ENCODE assay signal across 8 cellular contexts in genomic region chr22:21044931-21045584, GRCh38. TPM values are rescaled to one million over a fixed set of nuclear protein-coding genes. Genes with fewer than 3 reads are reported as not detected.
DNase-seq lines count a peak whose midpoint lies in the region; ATAC-seq, FAIRE-seq and TF ChIP-seq lines count a peak whose summit lies in the region.

No MANE protein-coding gene starts in this region.

- peak overlapping the region; percentile 85 for H2AFZ ChIP-seq in astrocyte (ENCODE audit: low read depth, low read length)

- H3K27ac Mint-ChIP-seq in astrocyte (ENCODE audit: unreplicated experiment): peak overlapping the region; percentile 95
- H3K27ac Mint-ChIP-seq in stimulated activated naive CD8-positive, alpha-beta T cell treated with anti-CD3 and anti-CD28 coated beads, Interleukin-15, amount 100 ng/mL, for 72 hours: peak overlapping the region in 1 of 2 donors; percentile 95

- H3F3A ChIP-seq in DOHH2 (ENCODE audit: control insufficient read depth, insufficient read depth): no peaks in the 10 kb centered on the region

- DNase-seq in MG63 (peak; percentile 85), astrocyte (ENCODE audit: low read depth) (peak; percentile 51), iris pigment epithelial cell (ENCODE audit: low read depth) (peak; percentile 53), iPS-NIHi11 (ENCODE audit: low spot score) (no peak), Kasumi-1 (lab: John Stamatoyannopoulos, UW) (no peak)
- DNase-seq in stimulated activated naive CD8-positive, alpha-beta T cell treated with anti-CD3 and anti-CD28 coated beads, Interleukin-15, amount 100 ng/mL, for 72 hours: no peak

- H3K27ac ChIP-seq in DOHH2 (ENCODE audit: low read depth, low read length): no peak overlapping the region
- peak overlapping the region; percentile 80 for H3K27ac ChIP-seq in astrocyte (ENCODE audit: low read depth, low read length)

- H3K9me2 ChIP-seq in DOHH2 (replicated peaks; ENCODE audit: control insufficient read depth, low read length): no peaks in the 10 kb centered on the region

- peaks cover 13% of the 10 kb centered on the region for H3K27me3 Mint-ChIP-seq in astrocyte (ENCODE audit: low read depth, unreplicated experiment)
- H3K27me3 Mint-ChIP-seq in stimulated activated naive CD8-positive, alpha-beta T cell treated with anti-CD3 and anti-CD28 coated beads, Interleukin-15, amount 100 ng/mL, for 72 hours: peaks cover 41% of the 10 kb centered on the region

- no peak for FAIRE-seq in astrocyte (lab: Jason Lieb, UNC)

- H3K36me3 ChIP-seq in DOHH2 (ENCODE audit: control insufficient read depth, low read length) (no peaks in the 10 kb centered on the region), MG63 (no peaks in the 10 kb centered on the region), astrocyte (ENCODE audit: insufficient read depth, low read length) (no peaks in the 10 kb centered on the region)

- H3K27me3 ChIP-seq in DOHH2 (ENCODE audit: control insufficient read depth, low read length): peaks cover 16% of the 10 kb centered on the region
- H3K27me3 ChIP-seq in MG63: no peaks in the 10 kb centered on the region
- no peaks in the 10 kb centered on the region for H3K27me3 ChIP-seq in astrocyte (ENCODE audit: insufficient read depth, low read length)

- H3K9me3 Mint-ChIP-seq in astrocyte (ENCODE audit: unreplicated experiment): no peaks in the 10 kb centered on the region
- H3K9me3 Mint-ChIP-seq in stimulated activated naive CD8-positive, alpha-beta T cell treated with anti-CD3 and anti-CD28 coated beads, Interleukin-15, amount 100 ng/mL, for 72 hours: no peaks in the 10 kb centered on the region

- H3K4me1 Mint-ChIP-seq in astrocyte (ENCODE audit: low read depth, unreplicated experiment): peaks cover 25% of the 10 kb centered on the region
- H3K4me1 Mint-ChIP-seq in stimulated activated naive CD8-positive, alpha-beta T cell treated with anti-CD3 and anti-CD28 coated beads, Interleukin-15, amount 100 ng/mL, for 72 hours: peaks cover 31% of the 10 kb centered on the region

- peaks cover 2% of the 10 kb centered on the region for H3K36me3 Mint-ChIP-seq in astrocyte (ENCODE audit: low read depth, unreplicated experiment)

- H3K4me3 ChIP-seq in DOHH2 (ENCODE audit: low read length) (peak overlapping the region; percentile 31; the same call in 1 of the 2 replicates), MG63 (peak overlapping the region; percentile 28), astrocyte (ENCODE audit: insufficient read depth, low read depth, low read length) (peak overlapping the region; percentile 49)

- no peaks in the 10 kb centered on the region for H3K79me2 ChIP-seq in DOHH2 (ENCODE audit: control insufficient read depth, low read length)
- H3K79me2 ChIP-seq in astrocyte (ENCODE audit: insufficient read depth, low read length): no peaks in the 10 kb centered on the region

- no peaks in the 10 kb centered on the region for H3K9me3 ChIP-seq in DOHH2 (ENCODE audit: control insufficient read depth, insufficient read depth, low read length)
- no peaks in the 10 kb centered on the region for H3K9me3 ChIP-seq in MG63
- H3K9me3 ChIP-seq in astrocyte (ENCODE audit: insufficient read depth, low read depth, low read length): no peaks in the 10 kb centered on the region

- H3K4me3 Mint-ChIP-seq in astrocyte (ENCODE audit: unreplicated experiment): peak overlapping the region; percentile 96
- peak overlapping the region; percentile 75 to 80 for H3K4me3 Mint-ChIP-seq in stimulated activated naive CD8-positive, alpha-beta T cell treated with anti-CD3 and anti-CD28 coated beads, Interleukin-15, amount 100 ng/mL, for 72 hours

- TF ChIP-seq CTCF in DOHH2 (IDR thresholded peaks at IDR 0.05; ENCODE audit: low read depth, low read length, poor library complexity, severe bottlenecking) (no peak), astrocyte (IDR thresholded peaks at IDR 0.05; ENCODE audit: insufficient read depth, low read depth, low read length) (no peak)

- H3K4me1 ChIP-seq in DOHH2 (ENCODE audit: control insufficient read depth, low read length): peaks cover 10% of the 10 kb centered on the region
- H3K4me1 ChIP-seq in astrocyte (ENCODE audit: insufficient read depth, low read length): peaks cover 29% of the 10 kb centered on the region

- ATAC-seq in stimulated activated naive CD8-positive, alpha-beta T cell treated with anti-CD3 and anti-CD28 coated beads, Interleukin-15, amount 100 ng/mL, for 72 hours: peak; percentile 36
- no peak for ATAC-seq in GM21737 (IDR thresholded peaks at IDR 0.05; ENCODE audit: unreplicated experiment)

- no peaks in the 10 kb centered on the region for H4K20me1 ChIP-seq in DOHH2 (ENCODE audit: control insufficient read depth, insufficient read depth, low read depth, low read length)
- no peaks in the 10 kb centered on the region for H4K20me1 ChIP-seq in astrocyte (ENCODE audit: insufficient read depth, low read length)

- H3K9ac ChIP-seq in astrocyte (ENCODE audit: low read length): peak overlapping the region; percentile 80

- H3K4me2 ChIP-seq in DOHH2 (ENCODE audit: low read length) (peak overlapping the region; percentile 70), astrocyte (ENCODE audit: low read length) (peak overlapping the region; percentile 95)

RNA-seq across cellular contexts. Expression of gene LRRC74B, which starts 0.7 kb away (rescaled TPM):
- not detected in 2 replicates for total RNA-seq in MG63 (2014; rRNA removed; shearing (Covaris generic); ENCODE audit: low replicate concordance)
- total RNA-seq in astrocyte: 0.19 TPM in 1 of 2 replicates, not detected in the other

RNA-seq across cellular contexts. Expression of gene SLC7A4, which starts 12.7 kb away (rescaled TPM):
- not detected in 2 replicates for total RNA-seq in MG63 (2014; rRNA removed; shearing (Covaris generic); ENCODE audit: low replicate concordance)
- total RNA-seq in astrocyte: 0.31 and 0.93 TPM in 2 replicates

RNA-seq across cellular contexts. Expression of gene P2RX6, which starts 30.1 kb away (rescaled TPM):
- total RNA-seq in MG63 (2014; rRNA removed; shearing (Covaris generic); ENCODE audit: low replicate concordance): 1.1 and 10.0 TPM in 2 replicates
- total RNA-seq in astrocyte: 0.22 and 0.45 TPM in 2 replicates

RNA-seq across cellular contexts. Expression of gene THAP7, which starts 43.1 kb away (rescaled TPM):
- 33.8 and 46.5 TPM in 2 replicates for total RNA-seq in MG63 (2014; rRNA removed; shearing (Covaris generic); ENCODE audit: low replicate concordance)
- 12.1 and 12.2 TPM in 2 replicates for total RNA-seq in astrocyte

Comparison
In these comparisons a context has a peak if more than half of its experiments do, and no peak if none do; other contexts are left out.
1. DNase-seq: peak in MG63 (single experiment), astrocyte (single experiment) and iris pigment epithelial cell (single experiment); none in stimulated activated naive CD8-positive, alpha-beta T cell treated with anti-CD3 and anti-CD28 coated beads, Interleukin-15, amount 100 ng/mL, for 72 hours (0 of 2), iPS-NIHi11 (single experiment) and Kasumi-1 (0 of 2).
2. Peak in every context shown above with its lines, with median percentiles within 50 percentile points of each other: H3K4me3 ChIP-seq.